Comparison of ENCODE assay signal across 8 cellular contexts in genomic region chr1:15616704-15617172, GRCh38. TPM values are rescaled to one million over a fixed set of nuclear protein-coding genes. Genes with fewer than 3 reads are reported as not detected.
DNase-seq lines count a peak whose midpoint lies in the region; FAIRE-seq and TF ChIP-seq lines count a peak whose summit lies in the region.

No MANE protein-coding gene starts in this region.

- peak overlapping the region; percentile 88 for H3K4me2 ChIP-seq in astrocyte (ENCODE audit: low read length)

- peak overlapping the region; percentile 75 for H3K27ac Mint-ChIP-seq in astrocyte (ENCODE audit: unreplicated experiment)

- H3K9me3 ChIP-seq in HUES6 (ENCODE audit: control insufficient read depth, insufficient read depth, low read depth, low read length) (no peaks in the 10 kb centered on the region), astrocyte (ENCODE audit: insufficient read depth, low read depth, low read length) (no peaks in the 10 kb centered on the region), kidney (ENCODE audit: control insufficient read depth in 1 of 2, low read length in 2 of 2) (no peaks in the 10 kb centered on the region), stomach (no peaks in the 10 kb centered on the region)

- H3K36me3 ChIP-seq in HUES6 (ENCODE audit: control insufficient read depth, insufficient read depth, low read length) (no peaks in the 10 kb centered on the region), astrocyte (ENCODE audit: insufficient read depth, low read length) (no peaks in the 10 kb centered on the region), kidney (ENCODE audit: control insufficient read depth in 1 of 2, insufficient read depth in 2 of 2, low read length in 2 of 2) (no peaks in the 10 kb centered on the region), stomach (no peaks in the 10 kb centered on the region)

- TF ChIP-seq CTCF in astrocyte (IDR thresholded peaks at IDR 0.05; ENCODE audit: insufficient read depth, low read depth, low read length): no peak
- TF ChIP-seq CTCF in kidney (IDR thresholded peaks at IDR 0.05; ENCODE audit: borderline replicate concordance, extremely low read depth, insufficient read depth): no peak
- TF ChIP-seq CTCF in stomach (IDR thresholded peaks at IDR 0.05): no peak

- no peaks in the 10 kb centered on the region for H3K36me3 Mint-ChIP-seq in astrocyte (ENCODE audit: low read depth, unreplicated experiment)

- H3K9ac ChIP-seq in HUES6 (ENCODE audit: low read length) (peak overlapping the region; percentile 37), astrocyte (ENCODE audit: low read length) (peak overlapping the region; percentile 68), kidney (ENCODE audit: low read length in 2 of 2) (peak overlapping the region; percentile 62 to 71)

- H2AFZ ChIP-seq in astrocyte (ENCODE audit: low read depth, low read length): peak overlapping the region; percentile 81

- peak in 1 of 4 donors; percentile 48 for TF ChIP-seq POLR2A in stomach (IDR thresholded peaks at IDR 0.05)

- no peaks in the 10 kb centered on the region for H3K27me3 Mint-ChIP-seq in astrocyte (ENCODE audit: low read depth, unreplicated experiment)

- peak overlapping the region; percentile 31; the same call in 1 of the 2 replicates for H3K27ac ChIP-seq in HUES6 (ENCODE audit: low read depth, low read length)
- peak overlapping the region; percentile 58 for H3K27ac ChIP-seq in astrocyte (ENCODE audit: low read depth, low read length)
- H3K27ac ChIP-seq in kidney (ENCODE audit: low read depth in 2 of 2, low read length in 2 of 2): peak overlapping the region; percentile 84 to 86
- peak overlapping the region; percentile 89 to 100 (median 98) for H3K27ac ChIP-seq in stomach

- WGBS in stomach, 5 donors: 3 to 7% (median 4%) methylated on average over 12 of the region's 12 CpGs

- TF ChIP-seq EP300 in stomach (IDR thresholded peaks at IDR 0.05): no peak

- H3K4me3 ChIP-seq in HUES6 (ENCODE audit: low read depth, low read length): peak overlapping the region; percentile 92
- peak overlapping the region; percentile 67 for H3K4me3 ChIP-seq in astrocyte (ENCODE audit: insufficient read depth, low read depth, low read length)
- H3K4me3 ChIP-seq in kidney (ENCODE audit: low read length in 2 of 2): peak overlapping the region; percentile 71 to 79
- H3K4me3 ChIP-seq in stomach: peak overlapping the region; percentile 85 to 95 (median 90)

- H3K4me1 ChIP-seq in HUES6 (ENCODE audit: control insufficient read depth, insufficient read depth, low read length) (peaks cover 12% of the 10 kb centered on the region), astrocyte (ENCODE audit: insufficient read depth, low read length) (peaks cover 25% of the 10 kb centered on the region), kidney (ENCODE audit: control insufficient read depth in 1 of 2, insufficient read depth in 1 of 2, low read depth in 1 of 2, low read length in 2 of 2) (peaks cover 9 to 19% of the 10 kb centered on the region in 2 donors), stomach (peaks cover 41 to 55% (median 45%) of the 10 kb centered on the region in 4 donors)

- peak overlapping the region; percentile 86 for H3K4me3 Mint-ChIP-seq in astrocyte (ENCODE audit: unreplicated experiment)

- H3K4me1 Mint-ChIP-seq in astrocyte (ENCODE audit: low read depth, unreplicated experiment): peaks cover 17% of the 10 kb centered on the region

- peaks cover 44% of the 10 kb centered on the region for H3K79me2 ChIP-seq in astrocyte (ENCODE audit: insufficient read depth, low read length)

- FAIRE-seq in astrocyte (lab: Jason Lieb, UNC): no peak
- FAIRE-seq in kidney (lab: Jason Lieb, UNC): no peak

- intact Hi-C loops in kidney (cut with DNase I): no loop called here
- intact Hi-C loops in stomach (cut with DNase I; ENCODE audit: low total_unique reads): no loop called here

- H4K20me1 ChIP-seq in astrocyte (ENCODE audit: insufficient read depth, low read length): peaks cover 14% of the 10 kb centered on the region

- H3K27me3 ChIP-seq in HUES6 (ENCODE audit: control insufficient read depth, insufficient read depth, low read length) (no peaks in the 10 kb centered on the region), astrocyte (ENCODE audit: insufficient read depth, low read length) (no peaks in the 10 kb centered on the region), stomach (no peaks in the 10 kb centered on the region)

- peak; percentile 11 for DNase-seq in stimulated activated CD4-positive, alpha-beta T cell treated with anti-CD3 and anti-CD28 coated beads, Interleukin-4, amount 100 ng/mL, for 24 hours
- no peak for DNase-seq in stimulated activated CD4-positive, alpha-beta T cell treated with anti-CD3 and anti-CD28 coated beads, Interleukin-1b, Interleukin-23, amount 100 ng/mL, for 48 hours
- peak; percentile 54 for DNase-seq in astrocyte (ENCODE audit: low read depth)
- DNase-seq in kidney: no peak
- DNase-seq in stomach: no peak
- no peak for DNase-seq in NCI-H1930 (lab: John Stamatoyannopoulos, UW)
- no peak for DNase-seq in GDM1 (lab: John Stamatoyannopoulos, UW)

- H3K9me3 Mint-ChIP-seq in astrocyte (ENCODE audit: unreplicated experiment): no peaks in the 10 kb centered on the region

RNA-seq across cellular contexts. Expression of gene DDI2, which starts 0.5 kb away (rescaled TPM):
- total RNA-seq in astrocyte (24.1 and 26.1 TPM in 2 replicates), kidney (28.3 TPM), stomach (100 to 1,000 TPM in 1 of 5 donors, 10 to 100 TPM in 4; 12.7 to 261 (median 42.8) TPM)
- polyA plus RNA-seq in kidney (ENCODE audit: insufficient read depth, low read depth, low replicate concordance) (4.0 TPM), stomach (1 to 10 TPM; 3.1 to 5.0 (median 4.1) TPM)

RNA-seq across cellular contexts. Expression of gene AGMAT, which starts 31.9 kb away (rescaled TPM):
- total RNA-seq in astrocyte (0.41 and 0.53 TPM in 2 replicates), kidney (6.2 TPM), stomach (1 to 10 TPM in 2 of 5 donors, under 1 TPM in 1, not detected in 2; 0.14 to 9.8 (median 4.6) TPM)
- polyA plus RNA-seq in kidney (ENCODE audit: insufficient read depth, low read depth, low replicate concordance) (119 TPM), stomach (under 1 TPM; 0.35 to 0.56 (median 0.46) TPM)

Comparison
In these comparisons a context has a peak if more than half of its experiments do, and no peak if none do; other contexts are left out.
1. DNase-seq: peak in stimulated activated CD4-positive, alpha-beta T cell treated with anti-CD3 and anti-CD28 coated beads, Interleukin-4, amount 100 ng/mL, for 24 hours (single experiment) and astrocyte (single experiment); none in stimulated activated CD4-positive, alpha-beta T cell treated with anti-CD3 and anti-CD28 coated beads, Interleukin-1b, Interleukin-23, amount 100 ng/mL, for 48 hours (single experiment), kidney (single experiment), stomach (single experiment), NCI-H1930 (0 of 2) and GDM1 (single experiment).
2. H3K27ac ChIP-seq: peak in every context shown above with its lines; median percentile 98 in stomach; 85 in kidney; 58 in astrocyte; 31 in HUES6.
3. Peak in every context shown above with its lines, with median percentiles within 50 percentile points of each other: H3K4me3 ChIP-seq and H3K9ac ChIP-seq.